ENCODE assay signal across 14 cellular contexts in genomic region chr1:84960371-84960770, GRCh38. TPM values are rescaled to one million over a fixed set of nuclear protein-coding genes. Genes with fewer than 3 reads are reported as not detected.
A peak's percentile ranks its signal among the peaks of the same experiment; 100 is the strongest.
DNase-seq lines count a peak whose midpoint lies in the region; ATAC-seq and FAIRE-seq lines count a peak whose summit lies in the region.
"Had no signal": no experiment of that assay in that cellular context is flagged by ENCODE, and none has a peak within 500 bp of the region (broad histone marks: within the 10 kb centered on the region; RNA-seq: fewer than 3 reads in every experiment).

No MANE protein-coding gene starts in this region.

- ATAC-seq in left colon = no peak
- ATAC-seq: HCT116, T-helper 17 cell had no signal

- H2AFZ ChIP-seq in trophoblast cell (ENCODE audit: insufficient read depth, low read length, poor library complexity) = no peak overlapping the region

- intact Hi-C loops in left colon (cut with DNase I, micrococcal nuclease) = no loop called here

- peak overlapping the region; percentile 17 for H3K4me2 ChIP-seq in trophoblast cell (ENCODE audit: low read length)

- H3K4ac ChIP-seq in trophoblast cell (ENCODE audit: low read depth, low read length) = no peak overlapping the region

- H3K79me1 ChIP-seq in trophoblast cell (ENCODE audit: low read length) = no peaks in the 10 kb centered on the region

- no peaks in the 10 kb centered on the region for H3K79me2 ChIP-seq in trophoblast cell (ENCODE audit: control insufficient read depth, insufficient read depth, low read length, poor library complexity)

- no peak overlapping the region for H2AK5ac ChIP-seq in trophoblast cell (ENCODE audit: low read length)

- H3K9me3 ChIP-seq in trophoblast cell (ENCODE audit: insufficient read depth, low read depth, low read length) = no peaks in the 10 kb centered on the region

- H4K8ac ChIP-seq in trophoblast cell (ENCODE audit: low read depth, low read length) = no peak overlapping the region

- DNase-seq in GM04503 (ENCODE audit: low read depth) (peak; percentile 28), M059J (ENCODE audit: low read depth) (peak; percentile 61), fibroblast of gingiva (ENCODE audit: low read depth) (peak; percentile 45), trophoblast cell (peak; percentile 79 to 96), urothelium cell line (ENCODE audit: low spot score) (no peak), left colon (no peak)
- DNase-seq in NK-92 treated with Interleukin-12 subunit alpha and Interleukin-12 subunit beta, amount 100 ng/mL, for 24 hours (lab: John Stamatoyannopoulos, UW) = no peak
- DNase-seq: amygdala; stimulated activated CD4-positive, alpha-beta T cell treated with anti-CD3 and anti-CD28 coated beads, Interleukin-2, amount 100 ng/mL, for 24 hours; stimulated activated naive CD4-positive, alpha-beta T cell treated with Interleukin-2 at 50 U/mL for 16 hours; T-helper 17 cell had no signal

- H3K27me3 ChIP-seq in trophoblast cell (ENCODE audit: insufficient read depth, low read length) = no peaks in the 10 kb centered on the region

- no peak overlapping the region for H4K91ac ChIP-seq in trophoblast cell (ENCODE audit: low read depth, low read length)

- no peak overlapping the region for H2BK12ac ChIP-seq in trophoblast cell (ENCODE audit: low read length)

- no peak overlapping the region for H3K27ac ChIP-seq in trophoblast cell (ENCODE audit: low read depth, low read length)
- H3K27ac ChIP-seq: epithelial cell of prostate had no signal

- no peak overlapping the region for H3K4me3 ChIP-seq in trophoblast cell (ENCODE audit: low read depth, low read length)

- H3K4me1 ChIP-seq in trophoblast cell (ENCODE audit: control insufficient read depth in 1 of 2, insufficient read depth in 2 of 2, low read length in 2 of 2) = peaks cover 3 to 5% of the 10 kb centered on the region in 2 experiments

- H3K18ac ChIP-seq in trophoblast cell (ENCODE audit: low read length) = no peak overlapping the region

- H3K36me3 ChIP-seq in trophoblast cell (ENCODE audit: control insufficient read depth in 1 of 2, insufficient read depth in 2 of 2, low read length in 2 of 2) = no peaks in the 10 kb centered on the region

- no peak overlapping the region for H2BK120ac ChIP-seq in trophoblast cell (ENCODE audit: insufficient read depth, low read length, poor library complexity)

- H3K9ac ChIP-seq in trophoblast cell (ENCODE audit: low read length) = no peak overlapping the region

- no peak overlapping the region for H3K14ac ChIP-seq in trophoblast cell (ENCODE audit: low read length)

- no peak overlapping the region for H3K23ac ChIP-seq in trophoblast cell (ENCODE audit: low read length)

- no peak for FAIRE-seq in urothelium cell line (lab: Jason Lieb, UNC)
- FAIRE-seq: islet of Langerhans had no signal

- H4K12ac ChIP-seq in trophoblast cell (ENCODE audit: low read depth, low read length) = no peak overlapping the region

- no peak overlapping the region for H2BK5ac ChIP-seq in trophoblast cell (ENCODE audit: low read depth, low read length, poor library complexity)

- no CpG with 5 or more reads among the region's 1 CpG for WGBS in trophoblast cell (ENCODE audit: extremely low coverage, insufficient coverage, insufficient read length)

RNA-seq across cellular contexts. Expression of gene MCOLN2, which starts 36.5 kb away (rescaled TPM):
- 7.7 and 9.6 TPM in 2 replicates for total RNA-seq in M059J (2014; rRNA removed; shearing (Covaris generic))
- 0.08 TPM in 2 replicates for polyA plus RNA-seq in trophoblast cell (2013)
- total RNA-seq in left colon = 10 to 100 TPM; 25.2 to 87.3 TPM

Comparison
In these comparisons a context has a peak if more than half of its experiments do, and no peak if none do; other contexts are left out.
1. DNase-seq: peak in GM04503 (single experiment), M059J (single experiment), fibroblast of gingiva (single experiment) and trophoblast cell (2 of 2); none in urothelium cell line (single experiment), NK-92 treated with Interleukin-12 subunit alpha and Interleukin-12 subunit beta, amount 100 ng/mL, for 24 hours (single experiment) and left colon (0 of 2).